ENCODE assay signal across 1 cellular context in the genomic region with DNA sequence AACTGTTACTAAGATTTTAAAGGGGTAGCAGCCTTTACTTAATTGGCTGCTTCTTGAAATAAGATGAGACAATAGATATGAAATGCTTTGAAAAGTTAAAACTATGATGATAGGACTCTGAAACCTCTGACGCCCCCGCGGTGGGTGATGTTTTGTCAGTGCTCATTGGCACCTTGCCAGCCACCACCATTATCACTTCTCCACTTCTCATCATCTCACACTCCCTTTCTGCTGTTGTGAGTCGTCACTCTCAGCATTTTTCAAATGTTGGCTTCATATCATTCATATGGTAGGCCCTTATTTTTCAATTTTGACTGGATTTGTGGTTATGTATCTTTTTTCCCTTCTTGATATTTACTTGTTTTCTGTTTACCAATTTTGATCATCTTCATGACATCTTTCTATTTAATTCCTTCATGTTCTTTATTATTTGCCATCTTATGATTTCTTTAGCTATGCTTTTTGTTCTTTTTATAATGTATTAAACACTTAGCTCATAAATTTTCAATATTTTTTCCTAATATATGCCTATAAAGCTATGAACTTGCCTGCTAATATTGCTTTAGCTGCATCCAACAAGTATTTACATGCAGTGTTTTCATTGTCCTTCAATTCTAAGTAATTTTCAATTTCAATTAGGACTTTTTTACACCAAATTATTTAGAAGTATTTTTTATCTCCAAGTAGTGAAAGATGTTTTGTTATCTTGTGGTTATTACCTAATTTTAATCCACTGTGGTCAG.
TF ChIP-seq lines count a peak whose summit lies in the region.

No MANE protein-coding gene starts in this region.

TF ChIP-seq in HepG2, 621 proteins besides CTCF, POLR2A, EP300 and RAD21:
- TF ChIP-seq, protein P1, sequence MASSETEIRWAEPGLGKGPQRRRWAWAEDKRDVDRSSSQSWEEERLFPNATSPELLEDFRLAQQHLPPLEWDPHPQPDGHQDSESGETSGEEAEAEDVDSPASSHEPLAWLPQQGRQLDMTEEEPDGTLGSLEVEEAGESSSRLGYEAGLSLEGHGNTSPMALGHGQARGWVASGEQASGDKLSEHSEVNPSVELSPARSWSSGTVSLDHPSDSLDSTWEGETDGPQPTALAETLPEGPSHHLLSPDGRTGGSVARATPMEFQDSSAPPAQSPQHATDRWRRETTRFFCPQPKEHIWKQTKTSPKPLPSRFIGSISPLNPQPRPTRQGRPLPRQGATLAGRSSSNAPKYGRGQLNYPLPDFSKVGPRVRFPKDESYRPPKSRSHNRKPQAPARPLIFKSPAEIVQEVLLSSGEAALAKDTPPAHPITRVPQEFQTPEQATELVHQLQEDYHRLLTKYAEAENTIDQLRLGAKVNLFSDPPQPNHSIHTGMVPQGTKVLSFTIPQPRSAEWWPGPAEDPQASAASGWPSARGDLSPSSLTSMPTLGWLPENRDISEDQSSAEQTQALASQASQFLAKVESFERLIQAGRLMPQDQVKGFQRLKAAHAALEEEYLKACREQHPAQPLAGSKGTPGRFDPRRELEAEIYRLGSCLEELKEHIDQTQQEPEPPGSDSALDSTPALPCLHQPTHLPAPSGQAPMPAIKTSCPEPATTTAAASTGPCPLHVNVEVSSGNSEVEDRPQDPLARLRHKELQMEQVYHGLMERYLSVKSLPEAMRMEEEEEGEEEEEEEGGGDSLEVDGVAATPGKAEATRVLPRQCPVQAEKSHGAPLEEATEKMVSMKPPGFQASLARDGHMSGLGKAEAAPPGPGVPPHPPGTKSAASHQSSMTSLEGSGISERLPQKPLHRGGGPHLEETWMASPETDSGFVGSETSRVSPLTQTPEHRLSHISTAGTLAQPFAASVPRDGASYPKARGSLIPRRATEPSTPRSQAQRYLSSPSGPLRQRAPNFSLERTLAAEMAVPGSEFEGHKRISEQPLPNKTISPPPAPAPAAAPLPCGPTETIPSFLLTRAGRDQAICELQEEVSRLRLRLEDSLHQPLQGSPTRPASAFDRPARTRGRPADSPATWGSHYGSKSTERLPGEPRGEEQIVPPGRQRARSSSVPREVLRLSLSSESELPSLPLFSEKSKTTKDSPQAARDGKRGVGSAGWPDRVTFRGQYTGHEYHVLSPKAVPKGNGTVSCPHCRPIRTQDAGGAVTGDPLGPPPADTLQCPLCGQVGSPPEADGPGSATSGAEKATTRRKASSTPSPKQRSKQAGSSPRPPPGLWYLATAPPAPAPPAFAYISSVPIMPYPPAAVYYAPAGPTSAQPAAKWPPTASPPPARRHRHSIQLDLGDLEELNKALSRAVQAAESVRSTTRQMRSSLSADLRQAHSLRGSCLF (CRISPR knock-in tag; IDR thresholded peaks at IDR 0.05; ENCODE audit: borderline replicate concordance), result no peak
- TF ChIP-seq LCORL (IDR thresholded peaks at IDR 0.05), result peak; percentile 58
- TF ChIP-seq LCORL (CRISPR knock-in tag; IDR thresholded peaks at IDR 0.05), result no peak
- peak; percentile 72; the same call in 1 of the 2 replicates for TF ChIP-seq ZFP90 (CRISPR knock-in tag; IDR thresholded peaks at IDR 0.05; ENCODE audit: borderline replicate concordance)
- no peak for TF ChIP-seq PITX1 (CRISPR knock-in tag; IDR thresholded peaks at IDR 0.05)
- TF ChIP-seq ZNF879 (CRISPR knock-in tag; IDR thresholded peaks at IDR 0.05), result no peak
- TF ChIP-seq NFYC (CRISPR knock-in tag; IDR thresholded peaks at IDR 0.05), result no peak
- TF ChIP-seq YEATS4 (CRISPR knock-in tag; IDR thresholded peaks at IDR 0.05; ENCODE audit: borderline replicate concordance), result no peak
- TF ChIP-seq ELF1 (CRISPR knock-in tag; IDR thresholded peaks at IDR 0.05), result no peak
- no peak for TF ChIP-seq ZNF766 (CRISPR knock-in tag; IDR thresholded peaks at IDR 0.05; ENCODE audit: borderline replicate concordance)
- TF ChIP-seq ZNF572 (CRISPR knock-in tag; IDR thresholded peaks at IDR 0.05), result no peak
- TF ChIP-seq ZNF460 (CRISPR knock-in tag; IDR thresholded peaks at IDR 0.05; ENCODE audit: borderline replicate concordance), result no peak
- no peak for TF ChIP-seq ZNF12 (CRISPR knock-in tag; IDR thresholded peaks at IDR 0.05)
- no peak for TF ChIP-seq NFE2 (CRISPR knock-in tag; IDR thresholded peaks at IDR 0.05)
- no peak for TF ChIP-seq ZNF839 (CRISPR knock-in tag; IDR thresholded peaks at IDR 0.05; ENCODE audit: borderline replicate concordance)
- TF ChIP-seq, protein P2, sequence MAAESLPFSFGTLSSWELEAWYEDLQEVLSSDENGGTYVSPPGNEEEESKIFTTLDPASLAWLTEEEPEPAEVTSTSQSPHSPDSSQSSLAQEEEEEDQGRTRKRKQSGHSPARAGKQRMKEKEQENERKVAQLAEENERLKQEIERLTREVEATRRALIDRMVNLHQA (CRISPR knock-in tag; IDR thresholded peaks at IDR 0.05), result no peak
- TF ChIP-seq HMGA1 (CRISPR knock-in tag; conservative IDR thresholded peaks at IDR 0.05), result no peak
TF ChIP-seq in HepG2: peak in this region for 2.
